In the genomic region with DNA sequence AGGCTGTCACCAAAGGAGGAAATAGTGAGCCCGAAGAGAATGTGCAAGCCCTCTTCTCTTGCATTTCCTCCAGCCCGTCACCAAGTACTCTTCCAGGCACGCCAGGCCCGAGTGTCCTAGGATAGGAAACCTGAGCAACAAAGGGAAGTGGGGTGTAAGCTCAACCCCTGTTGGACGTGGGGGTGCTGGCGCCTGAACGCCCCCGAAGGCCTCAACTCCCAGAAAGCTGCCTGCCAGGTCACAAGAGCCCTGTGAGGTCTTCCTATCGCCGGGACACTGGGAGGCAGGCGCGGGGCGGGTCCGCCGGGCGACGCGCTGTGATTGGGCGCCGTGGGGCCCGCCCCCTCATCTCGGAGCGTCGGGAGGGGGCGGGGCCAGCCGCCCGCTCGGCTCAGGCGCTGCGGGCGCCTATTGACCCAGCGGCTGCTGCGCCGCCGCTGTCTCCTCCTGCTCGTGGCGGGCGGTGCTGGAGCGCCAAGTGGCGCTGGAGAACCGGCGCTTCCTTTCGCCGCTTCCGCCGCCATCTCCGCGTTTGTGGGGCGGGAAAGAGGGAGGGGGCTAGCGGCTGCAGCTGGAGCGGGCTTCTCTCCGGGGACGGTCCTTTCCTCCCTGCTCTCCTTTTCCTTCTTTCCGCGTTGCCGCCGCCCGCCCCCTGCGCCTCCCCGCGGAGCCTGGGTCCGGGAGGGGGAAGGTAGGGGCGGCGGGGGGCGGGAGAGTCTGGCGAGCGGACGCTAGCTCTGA, we compare ENCODE assay signal across 1 cellular context.
TF ChIP-seq lines count a peak whose summit lies in the region.

No MANE protein-coding gene starts in this region.

TF ChIP-seq in GM12878, 131 proteins besides CTCF, POLR2A, EP300 and RAD21 (continued from another document and continues in another):
- TF ChIP-seq, protein P1, sequence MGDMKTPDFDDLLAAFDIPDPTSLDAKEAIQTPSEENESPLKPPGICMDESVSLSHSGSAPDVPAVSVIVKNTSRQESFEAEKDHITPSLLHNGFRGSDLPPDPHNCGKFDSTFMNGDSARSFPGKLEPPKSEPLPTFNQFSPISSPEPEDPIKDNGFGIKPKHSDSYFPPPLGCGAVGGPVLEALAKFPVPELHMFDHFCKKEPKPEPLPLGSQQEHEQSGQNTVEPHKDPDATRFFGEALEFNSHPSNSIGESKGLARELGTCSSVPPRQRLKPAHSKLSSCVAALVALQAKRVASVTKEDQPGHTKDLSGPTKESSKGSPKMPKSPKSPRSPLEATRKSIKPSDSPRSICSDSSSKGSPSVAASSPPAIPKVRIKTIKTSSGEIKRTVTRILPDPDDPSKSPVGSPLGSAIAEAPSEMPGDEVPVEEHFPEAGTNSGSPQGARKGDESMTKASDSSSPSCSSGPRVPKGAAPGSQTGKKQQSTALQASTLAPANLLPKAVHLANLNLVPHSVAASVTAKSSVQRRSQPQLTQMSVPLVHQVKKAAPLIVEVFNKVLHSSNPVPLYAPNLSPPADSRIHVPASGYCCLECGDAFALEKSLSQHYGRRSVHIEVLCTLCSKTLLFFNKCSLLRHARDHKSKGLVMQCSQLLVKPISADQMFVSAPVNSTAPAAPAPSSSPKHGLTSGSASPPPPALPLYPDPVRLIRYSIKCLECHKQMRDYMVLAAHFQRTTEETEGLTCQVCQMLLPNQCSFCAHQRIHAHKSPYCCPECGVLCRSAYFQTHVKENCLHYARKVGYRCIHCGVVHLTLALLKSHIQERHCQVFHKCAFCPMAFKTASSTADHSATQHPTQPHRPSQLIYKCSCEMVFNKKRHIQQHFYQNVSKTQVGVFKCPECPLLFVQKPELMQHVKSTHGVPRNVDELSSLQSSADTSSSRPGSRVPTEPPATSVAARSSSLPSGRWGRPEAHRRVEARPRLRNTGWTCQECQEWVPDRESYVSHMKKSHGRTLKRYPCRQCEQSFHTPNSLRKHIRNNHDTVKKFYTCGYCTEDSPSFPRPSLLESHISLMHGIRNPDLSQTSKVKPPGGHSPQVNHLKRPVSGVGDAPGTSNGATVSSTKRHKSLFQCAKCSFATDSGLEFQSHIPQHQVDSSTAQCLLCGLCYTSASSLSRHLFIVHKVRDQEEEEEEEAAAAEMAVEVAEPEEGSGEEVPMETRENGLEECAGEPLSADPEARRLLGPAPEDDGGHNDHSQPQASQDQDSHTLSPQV (IDR thresholded peaks at IDR 0.05): no peak
- TF ChIP-seq, protein P2, sequence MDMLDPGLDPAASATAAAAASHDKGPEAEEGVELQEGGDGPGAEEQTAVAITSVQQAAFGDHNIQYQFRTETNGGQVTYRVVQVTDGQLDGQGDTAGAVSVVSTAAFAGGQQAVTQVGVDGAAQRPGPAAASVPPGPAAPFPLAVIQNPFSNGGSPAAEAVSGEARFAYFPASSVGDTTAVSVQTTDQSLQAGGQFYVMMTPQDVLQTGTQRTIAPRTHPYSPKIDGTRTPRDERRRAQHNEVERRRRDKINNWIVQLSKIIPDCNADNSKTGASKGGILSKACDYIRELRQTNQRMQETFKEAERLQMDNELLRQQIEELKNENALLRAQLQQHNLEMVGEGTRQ (IDR thresholded peaks at IDR 0.05; ENCODE audit: borderline replicate concordance, low read depth, low read length): no peak
- TF ChIP-seq, protein P3, sequence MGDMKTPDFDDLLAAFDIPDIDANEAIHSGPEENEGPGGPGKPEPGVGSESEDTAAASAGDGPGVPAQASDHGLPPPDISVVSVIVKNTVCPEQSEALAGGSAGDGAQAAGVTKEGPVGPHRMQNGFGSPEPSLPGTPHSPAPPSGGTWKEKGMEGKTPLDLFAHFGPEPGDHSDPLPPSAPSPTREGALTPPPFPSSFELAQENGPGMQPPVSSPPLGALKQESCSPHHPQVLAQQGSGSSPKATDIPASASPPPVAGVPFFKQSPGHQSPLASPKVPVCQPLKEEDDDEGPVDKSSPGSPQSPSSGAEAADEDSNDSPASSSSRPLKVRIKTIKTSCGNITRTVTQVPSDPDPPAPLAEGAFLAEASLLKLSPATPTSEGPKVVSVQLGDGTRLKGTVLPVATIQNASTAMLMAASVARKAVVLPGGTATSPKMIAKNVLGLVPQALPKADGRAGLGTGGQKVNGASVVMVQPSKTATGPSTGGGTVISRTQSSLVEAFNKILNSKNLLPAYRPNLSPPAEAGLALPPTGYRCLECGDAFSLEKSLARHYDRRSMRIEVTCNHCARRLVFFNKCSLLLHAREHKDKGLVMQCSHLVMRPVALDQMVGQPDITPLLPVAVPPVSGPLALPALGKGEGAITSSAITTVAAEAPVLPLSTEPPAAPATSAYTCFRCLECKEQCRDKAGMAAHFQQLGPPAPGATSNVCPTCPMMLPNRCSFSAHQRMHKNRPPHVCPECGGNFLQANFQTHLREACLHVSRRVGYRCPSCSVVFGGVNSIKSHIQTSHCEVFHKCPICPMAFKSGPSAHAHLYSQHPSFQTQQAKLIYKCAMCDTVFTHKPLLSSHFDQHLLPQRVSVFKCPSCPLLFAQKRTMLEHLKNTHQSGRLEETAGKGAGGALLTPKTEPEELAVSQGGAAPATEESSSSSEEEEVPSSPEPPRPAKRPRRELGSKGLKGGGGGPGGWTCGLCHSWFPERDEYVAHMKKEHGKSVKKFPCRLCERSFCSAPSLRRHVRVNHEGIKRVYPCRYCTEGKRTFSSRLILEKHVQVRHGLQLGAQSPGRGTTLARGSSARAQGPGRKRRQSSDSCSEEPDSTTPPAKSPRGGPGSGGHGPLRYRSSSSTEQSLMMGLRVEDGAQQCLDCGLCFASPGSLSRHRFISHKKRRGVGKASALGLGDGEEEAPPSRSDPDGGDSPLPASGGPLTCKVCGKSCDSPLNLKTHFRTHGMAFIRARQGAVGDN (IDR thresholded peaks at IDR 0.05): no peak; the same call in none of the 2 replicates
- no peak for TF ChIP-seq ZSCAN29 (IDR thresholded peaks at IDR 0.05)
- no peak for TF ChIP-seq HCFC1 (IDR thresholded peaks at IDR 0.05; ENCODE audit: low read length)
- TF ChIP-seq KDM1A (IDR thresholded peaks at IDR 0.05; ENCODE audit: borderline replicate concordance): no peak
- TF ChIP-seq SIN3A (IDR thresholded peaks at IDR 0.05; ENCODE audit: low read depth, low read length): no peak
- no peak for TF ChIP-seq ESRRA (IDR thresholded peaks at IDR 0.05; ENCODE audit: low read length)
- TF ChIP-seq CREM (IDR thresholded peaks at IDR 0.05; ENCODE audit: low read depth): peak; percentile 11; the same call in 1 of the 2 replicates
- TF ChIP-seq ZNF384 (IDR thresholded peaks at IDR 0.05; ENCODE audit: borderline replicate concordance, low read depth, low read length): no peak
- TF ChIP-seq RBBP5 (conservative IDR thresholded peaks at IDR 0.05): no peak
- no peak for TF ChIP-seq NBN (IDR thresholded peaks at IDR 0.05)
- no peak for TF ChIP-seq NRF1 (conservative IDR thresholded peaks at IDR 0.05; ENCODE audit: low read depth, low read length)
- no peak for TF ChIP-seq IRF4 (IDR thresholded peaks at IDR 0.05; ENCODE audit: low read depth, low read length)
- TF ChIP-seq, protein P4, sequence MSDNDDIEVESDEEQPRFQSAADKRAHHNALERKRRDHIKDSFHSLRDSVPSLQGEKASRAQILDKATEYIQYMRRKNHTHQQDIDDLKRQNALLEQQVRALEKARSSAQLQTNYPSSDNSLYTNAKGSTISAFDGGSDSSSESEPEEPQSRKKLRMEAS (IDR thresholded peaks at IDR 0.05; ENCODE audit: low read depth, low read length): no peak
- TF ChIP-seq TCF3 (IDR thresholded peaks at IDR 0.05; ENCODE audit: borderline replicate concordance, insufficient read depth, low read depth, low read length): 0 out of 2 replicates have a peak, but pooled peaks have one; percentile 18
- TF ChIP-seq NFXL1 (IDR thresholded peaks at IDR 0.05; ENCODE audit: borderline replicate concordance): no peak
- no peak for TF ChIP-seq JUND (IDR thresholded peaks at IDR 0.05; ENCODE audit: low read depth, low read length)
- TF ChIP-seq NFIC (IDR thresholded peaks at IDR 0.05; ENCODE audit: low read depth, low read length): no peak
- TF ChIP-seq SP1 (IDR thresholded peaks at IDR 0.05; ENCODE audit: low read depth, low read length): peak; percentile 57
- TF ChIP-seq JUNB (IDR thresholded peaks at IDR 0.05): no peak
- TF ChIP-seq YY1 (IDR thresholded peaks at IDR 0.05; ENCODE audit: low read depth, low read length): peak; percentile 62; the same call in 1 of the 2 replicates
- TF ChIP-seq GATAD2B (conservative IDR thresholded peaks at IDR 0.05; ENCODE audit: low read depth): peak; percentile 56; the same call in 1 of the 2 replicates
- no peak for TF ChIP-seq YBX1 (IDR thresholded peaks at IDR 0.05)
- TF ChIP-seq CHD4 (IDR thresholded peaks at IDR 0.05): no peak
- TF ChIP-seq, protein P5, sequence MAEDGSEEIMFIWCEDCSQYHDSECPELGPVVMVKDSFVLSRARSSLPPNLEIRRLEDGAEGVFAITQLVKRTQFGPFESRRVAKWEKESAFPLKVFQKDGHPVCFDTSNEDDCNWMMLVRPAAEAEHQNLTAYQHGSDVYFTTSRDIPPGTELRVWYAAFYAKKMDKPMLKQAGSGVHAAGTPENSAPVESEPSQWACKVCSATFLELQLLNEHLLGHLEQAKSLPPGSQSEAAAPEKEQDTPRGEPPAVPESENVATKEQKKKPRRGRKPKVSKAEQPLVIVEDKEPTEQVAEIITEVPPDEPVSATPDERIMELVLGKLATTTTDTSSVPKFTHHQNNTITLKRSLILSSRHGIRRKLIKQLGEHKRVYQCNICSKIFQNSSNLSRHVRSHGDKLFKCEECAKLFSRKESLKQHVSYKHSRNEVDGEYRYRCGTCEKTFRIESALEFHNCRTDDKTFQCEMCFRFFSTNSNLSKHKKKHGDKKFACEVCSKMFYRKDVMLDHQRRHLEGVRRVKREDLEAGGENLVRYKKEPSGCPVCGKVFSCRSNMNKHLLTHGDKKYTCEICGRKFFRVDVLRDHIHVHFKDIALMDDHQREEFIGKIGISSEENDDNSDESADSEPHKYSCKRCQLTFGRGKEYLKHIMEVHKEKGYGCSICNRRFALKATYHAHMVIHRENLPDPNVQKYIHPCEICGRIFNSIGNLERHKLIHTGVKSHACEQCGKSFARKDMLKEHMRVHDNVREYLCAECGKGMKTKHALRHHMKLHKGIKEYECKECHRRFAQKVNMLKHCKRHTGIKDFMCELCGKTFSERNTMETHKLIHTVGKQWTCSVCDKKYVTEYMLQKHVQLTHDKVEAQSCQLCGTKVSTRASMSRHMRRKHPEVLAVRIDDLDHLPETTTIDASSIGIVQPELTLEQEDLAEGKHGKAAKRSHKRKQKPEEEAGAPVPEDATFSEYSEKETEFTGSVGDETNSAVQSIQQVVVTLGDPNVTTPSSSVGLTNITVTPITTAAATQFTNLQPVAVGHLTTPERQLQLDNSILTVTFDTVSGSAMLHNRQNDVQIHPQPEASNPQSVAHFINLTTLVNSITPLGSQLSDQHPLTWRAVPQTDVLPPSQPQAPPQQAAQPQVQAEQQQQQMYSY (CRISPR knock-in tag; IDR thresholded peaks at IDR 0.05): no peak
- TF ChIP-seq SREBF2 (IDR thresholded peaks at IDR 0.05; ENCODE audit: low read length): no peak
- no peak for TF ChIP-seq NFYA (IDR thresholded peaks at IDR 0.05; ENCODE audit: borderline replicate concordance, low read depth, low read length)
- no peak for TF ChIP-seq SUPT20H (IDR thresholded peaks at IDR 0.05; ENCODE audit: borderline replicate concordance, control insufficient read depth, low read depth, low read length)
- TF ChIP-seq STAT1 (conservative IDR thresholded peaks at IDR 0.05): 0 out of 2 replicates have a peak, but pooled peaks have one; percentile 7
- no peak; the same call in 1 of the 2 replicates for TF ChIP-seq LARP7 (IDR thresholded peaks at IDR 0.05)
- TF ChIP-seq, protein P6, sequence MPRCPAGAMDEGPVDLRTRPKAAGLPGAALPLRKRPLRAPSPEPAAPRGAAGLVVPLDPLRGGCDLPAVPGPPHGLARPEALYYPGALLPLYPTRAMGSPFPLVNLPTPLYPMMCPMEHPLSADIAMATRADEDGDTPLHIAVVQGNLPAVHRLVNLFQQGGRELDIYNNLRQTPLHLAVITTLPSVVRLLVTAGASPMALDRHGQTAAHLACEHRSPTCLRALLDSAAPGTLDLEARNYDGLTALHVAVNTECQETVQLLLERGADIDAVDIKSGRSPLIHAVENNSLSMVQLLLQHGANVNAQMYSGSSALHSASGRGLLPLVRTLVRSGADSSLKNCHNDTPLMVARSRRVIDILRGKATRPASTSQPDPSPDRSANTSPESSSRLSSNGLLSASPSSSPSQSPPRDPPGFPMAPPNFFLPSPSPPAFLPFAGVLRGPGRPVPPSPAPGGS (IDR thresholded peaks at IDR 0.05; ENCODE audit: borderline replicate concordance, insufficient read depth, low read depth, low read length, poor library complexity, severe bottlenecking): no peak
- TF ChIP-seq IKZF1 (conservative IDR thresholded peaks at IDR 0.05): peak; percentile 80
- no peak for TF ChIP-seq BMI1 (IDR thresholded peaks at IDR 0.05; ENCODE audit: borderline replicate concordance)
- TF ChIP-seq FOXM1 (IDR thresholded peaks at IDR 0.05; ENCODE audit: low read depth, low read length): no peak
- TF ChIP-seq ATF7 (IDR thresholded peaks at IDR 0.05; ENCODE audit: low read depth): no peak
- TF ChIP-seq EZH2 (IDR thresholded peaks at IDR 0.05; ENCODE audit: borderline replicate concordance, control insufficient read depth, low read depth, low read length): no peak
- no peak for TF ChIP-seq BCL11A (IDR thresholded peaks at IDR 0.05; ENCODE audit: low read depth, low read length)
- no peak for TF ChIP-seq ZNF24 (IDR thresholded peaks at IDR 0.05)
- TF ChIP-seq, protein P7, sequence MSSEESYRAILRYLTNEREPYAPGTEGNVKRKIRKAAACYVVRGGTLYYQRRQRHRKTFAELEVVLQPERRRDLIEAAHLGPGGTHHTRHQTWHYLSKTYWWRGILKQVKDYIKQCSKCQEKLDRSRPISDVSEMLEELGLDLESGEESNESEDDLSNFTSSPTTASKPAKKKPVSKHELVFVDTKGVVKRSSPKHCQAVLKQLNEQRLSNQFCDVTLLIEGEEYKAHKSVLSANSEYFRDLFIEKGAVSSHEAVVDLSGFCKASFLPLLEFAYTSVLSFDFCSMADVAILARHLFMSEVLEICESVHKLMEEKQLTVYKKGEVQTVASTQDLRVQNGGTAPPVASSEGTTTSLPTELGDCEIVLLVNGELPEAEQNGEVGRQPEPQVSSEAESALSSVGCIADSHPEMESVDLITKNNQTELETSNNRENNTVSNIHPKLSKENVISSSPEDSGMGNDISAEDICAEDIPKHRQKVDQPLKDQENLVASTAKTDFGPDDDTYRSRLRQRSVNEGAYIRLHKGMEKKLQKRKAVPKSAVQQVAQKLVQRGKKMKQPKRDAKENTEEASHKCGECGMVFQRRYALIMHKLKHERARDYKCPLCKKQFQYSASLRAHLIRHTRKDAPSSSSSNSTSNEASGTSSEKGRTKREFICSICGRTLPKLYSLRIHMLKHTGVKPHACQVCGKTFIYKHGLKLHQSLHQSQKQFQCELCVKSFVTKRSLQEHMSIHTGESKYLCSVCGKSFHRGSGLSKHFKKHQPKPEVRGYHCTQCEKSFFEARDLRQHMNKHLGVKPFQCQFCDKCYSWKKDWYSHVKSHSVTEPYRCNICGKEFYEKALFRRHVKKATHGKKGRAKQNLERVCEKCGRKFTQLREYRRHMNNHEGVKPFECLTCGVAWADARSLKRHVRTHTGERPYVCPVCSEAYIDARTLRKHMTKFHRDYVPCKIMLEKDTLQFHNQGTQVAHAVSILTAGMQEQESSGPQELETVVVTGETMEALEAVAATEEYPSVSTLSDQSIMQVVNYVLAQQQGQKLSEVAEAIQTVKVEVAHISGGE (CRISPR knock-in tag; IDR thresholded peaks at IDR 0.05): no peak
- TF ChIP-seq CBX3 (IDR thresholded peaks at IDR 0.05; ENCODE audit: borderline replicate concordance, low read depth): no peak
- no peak for TF ChIP-seq TARDBP (IDR thresholded peaks at IDR 0.05; ENCODE audit: borderline replicate concordance)
- TF ChIP-seq NR2C1 (IDR thresholded peaks at IDR 0.05): no peak
